ENCODE assay signal across 8 cellular contexts in genomic region chr12:122946690-122947271, GRCh38. TPM values are rescaled to one million over a fixed set of nuclear protein-coding genes. Genes with fewer than 3 reads are reported as not detected.
A peak's percentile ranks its signal among the peaks of the same experiment; 100 is the strongest.
DNase-seq lines count a peak whose midpoint lies in the region; ATAC-seq, FAIRE-seq and TF ChIP-seq lines count a peak whose summit lies in the region.

No MANE protein-coding gene starts in this region.

- DNase-seq in Daoy (ENCODE audit: low read depth) (peak; percentile 100), HEK293T (ENCODE audit: extremely low spot score) (peak; percentile 34), NOMO-1 treated with DMSO at 0.1 percent for 48 hours (lab: John Stamatoyannopoulos, UW; ENCODE audit: unreplicated experiment) (peak; percentile 83), activated T-cell treated with anti-CD3 and anti-CD28 coated beads for 4 hours (peak; percentile 59), esophagus muscularis mucosa (ENCODE audit: extremely low spot score) (peak; percentile 96), pancreas (peak in 5 of 6 donors; percentile 40 to 70 (median 61)), tibial nerve (ENCODE audit: low spot score in 2 of 2) (peak; percentile 72 to 78)

- TF ChIP-seq EP300 in esophagus muscularis mucosa (IDR thresholded peaks at IDR 0.05) (no peak), tibial nerve (IDR thresholded peaks at IDR 0.05) (peak in 1 of 2 donors; percentile 83)

- H3K4me1 ChIP-seq in esophagus muscularis mucosa, result peaks cover 26 to 60% (median 51%) of the 10 kb centered on the region in 4 donors
- no peaks in the 10 kb centered on the region for H3K4me1 ChIP-seq in pancreas
- peaks cover 0 to 76% (median 35%) of the 10 kb centered on the region in 4 donors for H3K4me1 ChIP-seq in tibial nerve

- intact Hi-C loops in esophagus muscularis mucosa (cut with DNase I) (no loop called here), pancreas (cut with DNase I) (no loop called here)

- H3K27ac ChIP-seq in esophagus muscularis mucosa (replicated peaks in 1 of 4) (peak overlapping the region; percentile 60 to 65 (median 64)), pancreas (peak overlapping the region; percentile 22 to 70 (median 36)), tibial nerve (peak overlapping the region; percentile 27 to 91 (median 57))

- no peak overlapping the region for H3K4me3 ChIP-seq in esophagus muscularis mucosa
- H3K4me3 ChIP-seq in pancreas, result no peak overlapping the region
- no peak overlapping the region for H3K4me3 ChIP-seq in tibial nerve

- TF ChIP-seq POLR2A in esophagus muscularis mucosa (IDR thresholded peaks at IDR 0.05; ENCODE audit: low read depth) (no peak), tibial nerve (IDR thresholded peaks at IDR 0.05) (no peak)

- FAIRE-seq in pancreas (lab: Jason Lieb, UNC), result no peak

- peak; percentile 42 to 82 (median 73) for ATAC-seq in pancreas
- ATAC-seq in GM19035 (IDR thresholded peaks at IDR 0.05; ENCODE audit: unreplicated experiment), result no peak

- WGBS in esophagus muscularis mucosa, result 47% methylated on average over 4 of the region's 7 CpGs
- WGBS in pancreas, 2 donors, result 76 to 88% methylated on average over 7 of the region's 7 CpGs
- 38 to 54% methylated on average over 4 to 7 of the region's 7 CpGs for WGBS in tibial nerve, 2 donors

- POLR2A ChIA-PET in HEK293T (lab: Yijun Ruan, JAX), result no interaction called here

- CTCF ChIA-PET in HEK293T (lab: Yijun Ruan, JAX), result no interaction called here

- H3K9me3 ChIP-seq in esophagus muscularis mucosa, result no peaks in the 10 kb centered on the region
- no peaks in the 10 kb centered on the region for H3K9me3 ChIP-seq in pancreas
- no peaks in the 10 kb centered on the region for H3K9me3 ChIP-seq in tibial nerve

- H3K36me3 ChIP-seq in esophagus muscularis mucosa (peaks cover 0 to 5% (median 0%) of the 10 kb centered on the region in 4 donors), pancreas (no peaks in the 10 kb centered on the region), tibial nerve (no peaks in the 10 kb centered on the region)

- H3K27me3 ChIP-seq in esophagus muscularis mucosa, result no peaks in the 10 kb centered on the region
- no peaks in the 10 kb centered on the region for H3K27me3 ChIP-seq in pancreas
- H3K27me3 ChIP-seq in tibial nerve, result no peaks in the 10 kb centered on the region

- TF ChIP-seq CTCF in esophagus muscularis mucosa (IDR thresholded peaks at IDR 0.05), result peak in 2 of 3 experiments; percentile 17 to 22
- TF ChIP-seq CTCF in pancreas (IDR thresholded peaks at IDR 0.05), result no peak
- peak in 2 of 5 experiments; percentile 23 to 29 for TF ChIP-seq CTCF in tibial nerve (IDR thresholded peaks at IDR 0.05)

TF ChIP-seq in HEK293T, 16 proteins besides CTCF, POLR2A, EP300 and RAD21:
- TF ChIP-seq SUZ12 (IDR thresholded peaks at IDR 0.05) (no peak), NFRKB (IDR thresholded peaks at IDR 0.05) (no peak), ARNT (IDR thresholded peaks at IDR 0.05) (no peak), ELF4 (IDR thresholded peaks at IDR 0.05) (no peak), TARDBP (IDR thresholded peaks at IDR 0.05) (no peak), FOXA1 (IDR thresholded peaks at IDR 0.05) (no peak), LEF1 (IDR thresholded peaks at IDR 0.05; ENCODE audit: borderline replicate concordance) (no peak), CTBP1 (IDR thresholded peaks at IDR 0.05; ENCODE audit: borderline replicate concordance) (no peak), FOXM1 (IDR thresholded peaks at IDR 0.05; ENCODE audit: borderline replicate concordance) (no peak), HDGF (IDR thresholded peaks at IDR 0.05; ENCODE audit: borderline replicate concordance) (no peak), BHLHE40 (IDR thresholded peaks at IDR 0.05; ENCODE audit: borderline replicate concordance) (no peak), FOXK2 (IDR thresholded peaks at IDR 0.05) (no peak), L3MBTL2 (conservative IDR thresholded peaks at IDR 0.05) (no peak), ZNF384 (IDR thresholded peaks at IDR 0.05) (no peak), SP1 (IDR thresholded peaks at IDR 0.05) (no peak), PKNOX1 (IDR thresholded peaks at IDR 0.05) (no peak)

RNA-seq across cellular contexts. Expression of gene ABCB9, which starts 19.5 kb away (rescaled TPM):
- 6.4 and 12.4 TPM in 2 replicates for total RNA-seq in Daoy (2014; rRNA removed; shearing (Covaris generic))
- total RNA-seq in esophagus muscularis mucosa (1 to 10 TPM; 1.7 to 6.2 (median 4.2) TPM), pancreas (1 to 10 TPM; 1.3 to 4.8 (median 2.7) TPM), tibial nerve (10 to 100 TPM in 1 of 4 donors, 1 to 10 TPM in 3; 4.2 to 11.4 (median 6.0) TPM)
- polyA plus RNA-seq in pancreas, result 1 to 10 TPM; 4.9 to 6.7 TPM

RNA-seq across cellular contexts. Expression of gene OGFOD2, which starts 28.3 kb away (rescaled TPM):
- total RNA-seq in Daoy (2014; rRNA removed; shearing (Covaris generic)), result 19.1 and 34.3 TPM in 2 replicates
- total RNA-seq in esophagus muscularis mucosa (10 to 100 TPM in 2 of 4 donors, 1 to 10 TPM in 2; 5.6 to 15.3 (median 8.6) TPM), pancreas (10 to 100 TPM; 12.9 to 20.9 (median 17.2) TPM), tibial nerve (10 to 100 TPM in 3 of 4 donors, 1 to 10 TPM in 1; 7.2 to 19.8 (median 13.4) TPM)
- 10 to 100 TPM; 22.2 to 30.9 TPM for polyA plus RNA-seq in pancreas

RNA-seq across cellular contexts. Expression of gene ARL6IP4, which starts 33.7 kb away (rescaled TPM):
- total RNA-seq in Daoy (2014; rRNA removed; shearing (Covaris generic)), result 252 and 278 TPM in 2 replicates
- total RNA-seq in esophagus muscularis mucosa (100 to 1,000 TPM; 262 to 318 (median 288) TPM), pancreas (100 to 1,000 TPM in 4 of 6 donors, 10 to 100 TPM in 2; 85.3 to 129 (median 101) TPM), tibial nerve (100 to 1,000 TPM; 197 to 338 (median 251) TPM)
- polyA plus RNA-seq in pancreas, result 100 to 1,000 TPM; 281 to 296 TPM

RNA-seq across cellular contexts. Expression of gene VPS37B, which starts 50.9 kb away (rescaled TPM):
- total RNA-seq in Daoy (2014; rRNA removed; shearing (Covaris generic)), result 46.6 and 51.4 TPM in 2 replicates
- total RNA-seq in esophagus muscularis mucosa (10 to 100 TPM; 21.2 to 52.4 (median 38.1) TPM), pancreas (10 to 100 TPM; 13.5 to 20.2 (median 17.3) TPM), tibial nerve (10 to 100 TPM; 24.5 to 28.4 (median 25.8) TPM)
- polyA plus RNA-seq in pancreas, result 10 to 100 TPM; 27.4 to 30.1 TPM

Comparison
In these comparisons a context has a peak if more than half of its experiments do, and no peak if none do; other contexts are left out.
1. DNase-seq: peak in every context shown above with its lines; median percentile 100 in Daoy; 96 in esophagus muscularis mucosa; 83 in NOMO-1 treated with DMSO at 0.1 percent for 48 hours; 75 in tibial nerve; 61 in pancreas; 59 in activated T-cell treated with anti-CD3 and anti-CD28 coated beads for 4 hours; 34 in HEK293T.
2. CTCF ChIP-seq: peak in esophagus muscularis mucosa (2 of 3); none in pancreas (0 of 4).
3. Peak in every context shown above with its lines, with median percentiles within 50 percentile points of each other: H3K27ac ChIP-seq.